ENCODE assay signal across 8 cellular contexts in genomic region chr16:3235856-3236669, GRCh38. TPM values are rescaled to one million over a fixed set of nuclear protein-coding genes. Genes with fewer than 3 reads are reported as not detected.
DNase-seq lines count a peak whose midpoint lies in the region; ATAC-seq and TF ChIP-seq lines count a peak whose summit lies in the region.

No MANE protein-coding gene starts in this region.

- H3K9me3 ChIP-seq in vagina: no peaks in the 10 kb centered on the region

- no peak overlapping the region for H3K4me3 ChIP-seq in vagina

- H3K4me1 Mint-ChIP-seq in dendritic cell treated with granulocyte-macrophage colony-stimulating factor and Interleukin-4, amounts not matched to agents 40 ng/mL and 50 ng/mL, for 4 days (ENCODE audit: low read depth): peaks cover 29% of the 10 kb centered on the region
- peaks cover 7% of the 10 kb centered on the region for H3K4me1 Mint-ChIP-seq in progenitor cell of endocrine pancreas (ENCODE audit: low read depth)

- H3K27ac Mint-ChIP-seq in dendritic cell treated with granulocyte-macrophage colony-stimulating factor and Interleukin-4, amounts not matched to agents 40 ng/mL and 50 ng/mL, for 4 days: peak overlapping the region; percentile 77
- no peak overlapping the region for H3K27ac Mint-ChIP-seq in progenitor cell of endocrine pancreas

- H3K9me3 Mint-ChIP-seq in dendritic cell treated with granulocyte-macrophage colony-stimulating factor and Interleukin-4, amounts not matched to agents 40 ng/mL and 50 ng/mL, for 4 days: peaks cover 2% of the 10 kb centered on the region
- H3K9me3 Mint-ChIP-seq in progenitor cell of endocrine pancreas (ENCODE audit: low read depth): peaks cover 21% of the 10 kb centered on the region

- H3K36me3 ChIP-seq in vagina: peaks cover 0 to 20% of the 10 kb centered on the region in 2 donors

- no peak overlapping the region for H3K27ac ChIP-seq in vagina

- peak overlapping the region; percentile 69 for H3K4me3 Mint-ChIP-seq in dendritic cell treated with granulocyte-macrophage colony-stimulating factor and Interleukin-4, amounts not matched to agents 40 ng/mL and 50 ng/mL, for 4 days
- peak overlapping the region; percentile 70 for H3K4me3 Mint-ChIP-seq in progenitor cell of endocrine pancreas (ENCODE audit: low read depth)

- H3K27me3 Mint-ChIP-seq in dendritic cell treated with granulocyte-macrophage colony-stimulating factor and Interleukin-4, amounts not matched to agents 40 ng/mL and 50 ng/mL, for 4 days: no peaks in the 10 kb centered on the region
- peaks cover 2% of the 10 kb centered on the region for H3K27me3 Mint-ChIP-seq in progenitor cell of endocrine pancreas

- no peak for TF ChIP-seq CTCF in progenitor cell of endocrine pancreas (IDR thresholded peaks at IDR 0.05; ENCODE audit: unreplicated experiment)
- no peak for TF ChIP-seq CTCF in vagina (IDR thresholded peaks at IDR 0.05)

- no peaks in the 10 kb centered on the region for H3K27me3 ChIP-seq in vagina

- DNase-seq in DMS53 treated with DMSO at 0.1 percent for 48 hours (lab: John Stamatoyannopoulos, UW; ENCODE audit: unreplicated experiment) (peak; percentile 23), T1000 (lab: John Stamatoyannopoulos, UW) (peak; percentile 14), progenitor cell of endocrine pancreas (ENCODE audit: low spot score, unreplicated experiment) (no peak), vagina (ENCODE audit: extremely low spot score in 2 of 2) (no peak)

- peaks cover 42% of the 10 kb centered on the region for H3K36me3 Mint-ChIP-seq in dendritic cell treated with granulocyte-macrophage colony-stimulating factor and Interleukin-4, amounts not matched to agents 40 ng/mL and 50 ng/mL, for 4 days (ENCODE audit: low read depth)
- peaks cover 27% of the 10 kb centered on the region for H3K36me3 Mint-ChIP-seq in progenitor cell of endocrine pancreas (ENCODE audit: insufficient read depth)

- no peak for TF ChIP-seq POLR2A in vagina (IDR thresholded peaks at IDR 0.05)

- intact Hi-C loops in dendritic cell treated with granulocyte-macrophage colony-stimulating factor and Interleukin-4, amounts not matched to agents 40 ng/mL and 50 ng/mL, for 4 days (cut with micrococcal nuclease): loop anchor here (1.0 kb wide), 1 partner anchor 27 kb away; no protein-coding TSS in a partner anchor
- intact Hi-C loops in vagina (cut with DNase I): no loop called here

- ATAC-seq in GM18511 (IDR thresholded peaks at IDR 0.05; ENCODE audit: unreplicated experiment) (no peak), GM21529 (IDR thresholded peaks at IDR 0.05; ENCODE audit: unreplicated experiment) (no peak), GM19455 (IDR thresholded peaks at IDR 0.05; ENCODE audit: unreplicated experiment) (no peak)

- H3K4me1 ChIP-seq in vagina: peaks cover 14% of the 10 kb centered on the region

RNA-seq across cellular contexts. Expression of gene ZNF200, which starts 1.1 kb away (rescaled TPM):
- total RNA-seq in progenitor cell of endocrine pancreas: 11.2 and 11.9 TPM in 2 replicates
- 5.2 TPM for total RNA-seq in vagina

RNA-seq across cellular contexts. Expression of gene MEFV, which starts 20.4 kb away (rescaled TPM):
- total RNA-seq in progenitor cell of endocrine pancreas: not detected in 2 replicates
- 1.5 TPM for total RNA-seq in vagina

RNA-seq across cellular contexts. Expression of gene ZNF263, which starts 47.2 kb away (rescaled TPM):
- total RNA-seq in progenitor cell of endocrine pancreas (29.4 and 33.8 TPM in 2 replicates), vagina (29.7 TPM)

RNA-seq across cellular contexts. Expression of gene OR1F1, which starts 48.1 kb away (rescaled TPM):
- not detected in 2 replicates for total RNA-seq in progenitor cell of endocrine pancreas
- not detected for total RNA-seq in vagina

Comparison
In these comparisons a context has a peak if more than half of its experiments do, and no peak if none do; other contexts are left out.
1. DNase-seq: peak in DMS53 treated with DMSO at 0.1 percent for 48 hours (single experiment) and T1000 (single experiment); none in progenitor cell of endocrine pancreas (single experiment) and vagina (0 of 2).